Comparison of ENCODE assay signal across 15 cellular contexts in the genomic region with DNA sequence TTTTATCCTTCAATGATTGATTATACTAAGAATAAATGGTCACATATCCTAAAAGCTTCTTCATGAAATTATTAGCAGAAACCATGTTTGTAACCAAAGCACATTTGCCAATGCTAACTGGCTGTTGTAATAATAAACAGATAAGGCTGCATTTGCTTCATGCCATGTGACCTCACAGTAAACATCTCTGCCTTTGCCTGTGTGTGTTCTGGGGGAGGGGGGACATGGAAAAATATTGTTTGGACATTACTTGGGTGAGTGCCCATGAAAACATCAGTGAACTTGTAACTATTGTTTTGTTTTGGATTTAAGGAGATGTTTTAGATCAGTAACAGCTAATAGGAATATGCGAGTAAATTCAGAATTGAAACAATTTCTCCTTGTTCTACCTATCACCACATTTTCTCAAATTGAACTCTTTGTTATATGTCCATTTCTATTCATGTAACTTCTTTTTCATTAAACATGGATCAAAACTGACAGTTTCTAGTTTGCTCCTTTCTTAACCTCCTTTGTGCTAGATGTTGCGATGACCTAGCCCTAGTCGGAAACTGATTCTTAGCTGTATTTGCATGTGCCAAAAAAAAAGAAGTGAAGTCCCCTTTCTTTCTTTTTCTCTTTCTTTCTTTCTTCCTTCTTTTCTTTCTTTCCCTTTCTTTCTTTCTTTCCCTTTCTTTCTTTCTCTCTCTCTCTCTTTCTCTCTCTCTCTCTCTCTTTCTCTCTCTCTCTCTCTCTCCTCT. TPM values are rescaled to one million over a fixed set of nuclear protein-coding genes. Genes with fewer than 3 reads are reported as not detected.
DNase-seq lines count a peak whose midpoint lies in the region; ATAC-seq, FAIRE-seq and TF ChIP-seq lines count a peak whose summit lies in the region.
"Had no signal": no experiment of that assay in that cellular context is flagged by ENCODE, and none has a peak within 500 bp of the region (broad histone marks: within the 10 kb centered on the region; RNA-seq: fewer than 3 reads in every experiment).

No MANE protein-coding gene starts in this region.

- H3K4me2 ChIP-seq in GM12878 (ENCODE audit: control insufficient read depth, insufficient read depth), result peak overlapping the region; percentile 41; the same call in 1 of the 2 replicates

- in situ Hi-C loops in GM12878 (cut with MboI), result no loop called here

- TF ChIP-seq POLR2A in GM12878 (IDR thresholded peaks at IDR 0.05; ENCODE audit: low read depth, low read length) (no peak), right lobe of liver (IDR thresholded peaks at IDR 0.05) (no peak)

- H2AFZ ChIP-seq in GM12878 (ENCODE audit: control insufficient read depth, low read depth, low read length), result peak overlapping the region; percentile 29; the same call in 1 of the 2 replicates

- CTCF ChIA-PET in GM12878 (lab: Yijun Ruan, JAX), result interaction anchor here (1.0 to 2.9 kb wide), 4 partner anchors 11 to 49 kb away, joined by 3 to 10 read pairs (median 3); no protein-coding TSS in a partner anchor

- no peak overlapping the region for H3K4me3 ChIP-seq in GM12878
- H3K4me3 ChIP-seq in right lobe of liver, result peak overlapping the region in 1 of 3 donors; percentile 17
- H3K4me3 ChIP-seq: lung had no signal

- no TSS peak for BruUV-seq in GM12878 (replicated peaks; lab: Mats Ljungman, UMichigan)

- TF ChIP-seq CTCF in 22Rv1 (IDR thresholded peaks at IDR 0.05) (no peak), GM12878 (IDR thresholded peaks at IDR 0.05 in 2 of 3, conservative IDR thresholded peaks at IDR 0.05 in 1 of 3; ENCODE audit: control insufficient read depth in 2 of 3, extremely low read depth in 1 of 3, insufficient read depth in 1 of 3, low read depth in 3 of 3, low read length in 3 of 3) (no peak), right lobe of liver (IDR thresholded peaks at IDR 0.05) (no peak)

- H3K9me3 ChIP-seq in GM12878 (replicated peaks; ENCODE audit: control insufficient read depth, insufficient read depth, low read length), result no peaks in the 10 kb centered on the region
- H3K9me3 ChIP-seq in right lobe of liver, result no peaks in the 10 kb centered on the region

- peaks cover 5% of the 10 kb centered on the region in 2 donors for H3K4me1 Mint-ChIP-seq in immature natural killer cell

- H3K4me3 Mint-ChIP-seq in immature natural killer cell, result no peak overlapping the region
- H3K4me3 Mint-ChIP-seq: stimulated activated naive CD8-positive, alpha-beta T cell treated with anti-CD3 and anti-CD28 coated beads, Interleukin-15, Interleukin-2, amounts not matched to agents 100 ng/mL and 50 ng/mL, for 24 hours had no signal

- peaks cover 0 to 12% (median 7%) of the 10 kb centered on the region in 3 donors for H3K36me3 Mint-ChIP-seq in immature natural killer cell

- H3K9me3 Mint-ChIP-seq in immature natural killer cell, result no peaks in the 10 kb centered on the region
- H3K9me3 Mint-ChIP-seq: stimulated activated naive CD8-positive, alpha-beta T cell treated with anti-CD3 and anti-CD28 coated beads, Interleukin-15, Interleukin-2, amounts not matched to agents 100 ng/mL and 50 ng/mL, for 24 hours had no signal

- SMC1A ChIA-PET in GM12878 (lab: Charles Lee; ENCODE audit: uncharacterized antibody, unreplicated experiment), result interaction anchor here (0.6 to 1.8 kb wide), 7 partner anchors 8 to 159 kb away, joined by 3 to 9 read pairs (median 4); no protein-coding TSS in a partner anchor

- H3K9ac ChIP-seq in GM12878 (ENCODE audit: control insufficient read depth, insufficient read depth, low read length), result no peak overlapping the region

- H3K27me3 Mint-ChIP-seq in immature natural killer cell (ENCODE audit: low read depth in 3 of 3), result peaks cover 0 to 3% (median 0%) of the 10 kb centered on the region in 3 donors
- H3K27me3 Mint-ChIP-seq: stimulated activated naive CD8-positive, alpha-beta T cell treated with anti-CD3 and anti-CD28 coated beads, Interleukin-15, Interleukin-2, amounts not matched to agents 100 ng/mL and 50 ng/mL, for 24 hours had no signal

- H3K27ac ChIP-seq in 22Rv1 (peak overlapping the region; percentile 71), GM12878 (ENCODE audit: control insufficient read depth, insufficient read depth) (no peak overlapping the region), right lobe of liver (peak overlapping the region; percentile 84 to 94 (median 86))

- H3K27ac Mint-ChIP-seq in immature natural killer cell, result no peak overlapping the region
- H3K27ac Mint-ChIP-seq: stimulated activated naive CD8-positive, alpha-beta T cell treated with anti-CD3 and anti-CD28 coated beads, Interleukin-15, Interleukin-2, amounts not matched to agents 100 ng/mL and 50 ng/mL, for 24 hours had no signal

- H3K4me1 ChIP-seq in GM12878 (ENCODE audit: control insufficient read depth, insufficient read depth, low read length), result peaks cover 8% of the 10 kb centered on the region
- peaks cover 0 to 67% (median 22%) of the 10 kb centered on the region in 4 donors for H3K4me1 ChIP-seq in right lobe of liver

- no peak for TF ChIP-seq EP300 in GM12878 (IDR thresholded peaks at IDR 0.05; ENCODE audit: borderline replicate concordance in 1 of 2, control insufficient read depth in 1 of 2, low read depth in 2 of 2, low read length in 2 of 2)

- DNase-seq in HT-29 (ENCODE audit: low spot score) (peak; percentile 58), GM12878 (ENCODE audit: low read depth, low spot score) (no peak), right lobe of liver (peak in 1 of 3 donors; percentile 81), immature natural killer cell (no peak)
- no peak for DNase-seq in activated T-cell treated with anti-CD3 and anti-CD28 coated beads, Interleukin-2, amount 50 U/mL, for 48 hours
- DNase-seq: activated effector memory CD4-positive, alpha-beta T cell treated with Interleukin-2 at 50 U/mL for 16 hours; C1 segment of cervical spinal cord; effector memory CD4-positive, alpha-beta T cell; NCI-H510A; stimulated activated CD4-positive, alpha-beta T cell treated with anti-CD3 and anti-CD28 coated beads, Interleukin-12 subunit alpha, Interleukin-12 subunit beta, amount 100 ng/mL, for 4 hours had no signal

- intact Hi-C loops in GM12878 (cut with micrococcal nuclease; ENCODE audit: unreplicated experiment) (no loop called here), right lobe of liver (cut with DNase I) (no loop called here)

- POLR2A ChIA-PET in GM12878 (lab: Charles Lee), result interaction anchor here (0.5 to 1.1 kb wide), 3 partner anchors 15 to 125 kb away, joined by 3 to 6 read pairs (median 3); no protein-coding TSS in a partner anchor

- H3K27me3 ChIP-seq in GM12878 (replicated peaks in 1 of 2; ENCODE audit: control insufficient read depth in 2 of 2, insufficient read depth in 2 of 2, low read length in 1 of 2), result no peaks in the 10 kb centered on the region
- no peaks in the 10 kb centered on the region for H3K27me3 ChIP-seq in right lobe of liver

- H4K20me1 ChIP-seq in GM12878 (ENCODE audit: control insufficient read depth, insufficient read depth), result no peaks in the 10 kb centered on the region

- RAD21 ChIA-PET in GM12878 (lab: Charles Lee; ENCODE audit: unreplicated experiment), result interaction anchor here (1.4 kb wide), 1 partner anchor 12 kb away, joined by 4 read pairs; no protein-coding TSS in a partner anchor

- no peaks in the 10 kb centered on the region for H3K79me2 ChIP-seq in GM12878 (ENCODE audit: control insufficient read depth, insufficient read depth, low read length)

- ATAC-seq in GM12878, result no peak
- ATAC-seq in right lobe of liver, result peak; percentile 62 to 94 (median 78)
- no peak for ATAC-seq in GM21423 (IDR thresholded peaks at IDR 0.05; ENCODE audit: unreplicated experiment)
- no peak for ATAC-seq in HG03095 (IDR thresholded peaks at IDR 0.05; ENCODE audit: unreplicated experiment)

- TF ChIP-seq RAD21 in GM12878 (IDR thresholded peaks at IDR 0.05; ENCODE audit: insufficient read depth, low read depth, low read length), result no peak

- WGBS in GM12878 (ENCODE audit: insufficient coverage, insufficient replicate concordance, low lambda C conversion rate, missing lambda C conversion rate), result 88% methylated on average over 3 of the region's 3 CpGs
- WGBS in right lobe of liver (ENCODE audit: insufficient coverage, low coverage, low lambda C conversion rate, missing lambda C conversion rate), result 13% methylated on average over 3 of the region's 3 CpGs

- no peak for FAIRE-seq in GM12878 (lab: Jason Lieb, UNC)

- H3K36me3 ChIP-seq in GM12878 (ENCODE audit: control insufficient read depth in 2 of 2, insufficient read depth in 2 of 2, low read length in 1 of 2) (no peaks in the 10 kb centered on the region), right lobe of liver (no peaks in the 10 kb centered on the region)

TF ChIP-seq in GM12878, 131 proteins besides CTCF, POLR2A, EP300 and RAD21 (continues in another document):
- TF ChIP-seq POLR2AphosphoS2 (IDR thresholded peaks at IDR 0.05; ENCODE audit: low read depth, low read length), result no peak

RNA-seq across cellular contexts. Expression of a gene that starts 45.1 kb away (rescaled TPM):
- total RNA-seq in HT-29 (2014; rRNA removed; shearing (Covaris generic)), result 1.9 and 3.0 TPM in 2 replicates
- 50.2 and 57.6 TPM in 2 replicates for total RNA-seq in GM12878 (2013; cell fraction: nucleolus; rRNA removed)
- total RNA-seq in GM12878 (2014; rRNA removed) (5.6 TPM in 2 replicates), GM12878 (2014; rRNA removed; fragmentation: Illumina TruSeq; extraction: Trizol) (5.5 and 5.8 TPM in 2 replicates), GM12878 (2021) (6.2 and 7.7 TPM in 2 replicates), right lobe of liver (1 to 10 TPM; 2.0 to 3.5 (median 2.8) TPM)
- polyA plus RNA-seq in GM12878 (2011; ENCODE audit: low read depth), result 6.5 TPM
- polyA plus RNA-seq in GM12878 (2011; rRNA removed) (13.3 and 14.2 TPM in 2 replicates), GM12878 (2014; fragmentation: Illumina TruSeq; extraction: Trizol) (7.3 and 7.4 TPM in 2 replicates), GM12878 (2014; fragmentation: Nextera tagmentation; extraction: Ambion mirVana) (10 to 100 TPM; 13.1 to 19.7 TPM), GM12878 (2014; rRNA removed) (3.2 and 4.2 TPM in 2 replicates), GM12878 (2016; fragmentation: Nextera tagmentation; extraction: Ambion mirVana) (1 to 10 TPM; 4.2 to 5.8 TPM), immature natural killer cell (10 to 100 TPM in 2 of 3 donors, 1 to 10 TPM in 1; 9.2 to 18.8 (median 12.5) TPM)
- 10.4 and 11.7 TPM in 2 replicates for polyA plus RNA-seq in GM12878 (2011; cell fraction: cytosol; rRNA removed)
- polyA plus RNA-seq in GM12878 (2011; cell fraction: nucleus; rRNA removed), result 21.8 and 26.7 TPM in 2 replicates
- polyA plus RNA-seq in GM12878 (2012), result 7.1 and 8.8 TPM in 2 replicates
- 15.2 and 16.9 TPM in 2 replicates for polyA minus RNA-seq in GM12878 (2011; rRNA and poly(A)+ RNA removed)
- 2.9 and 6.9 TPM in 2 replicates for polyA minus RNA-seq in GM12878 (2011; cell fraction: cytosol; rRNA and poly(A)+ RNA removed)
- 16.3 and 29.5 TPM in 2 replicates for polyA minus RNA-seq in GM12878 (2011; cell fraction: nucleus; rRNA and poly(A)+ RNA removed)

Comparison
In these comparisons a context has a peak if more than half of its experiments do, and no peak if none do; other contexts are left out.
1. ATAC-seq: peak in right lobe of liver (4 of 4); none in GM12878 (single experiment), GM21423 (single experiment) and HG03095 (single experiment).